Comparison of ENCODE assay signal across 27 cellular contexts in genomic region chr2:213320604-213321003, GRCh38. TPM values are rescaled to one million over a fixed set of nuclear protein-coding genes. Genes with fewer than 3 reads are reported as not detected.
DNase-seq lines count a peak whose midpoint lies in the region; FAIRE-seq and TF ChIP-seq lines count a peak whose summit lies in the region.
"Had no signal": no experiment of that assay in that cellular context is flagged by ENCODE, and none has a peak within 500 bp of the region (broad histone marks: within the 10 kb centered on the region; RNA-seq: fewer than 3 reads in every experiment).

No MANE protein-coding gene starts in this region.

- peaks cover 29% of the 10 kb centered on the region for H3K9me3 Mint-ChIP-seq in progenitor cell of endocrine pancreas (ENCODE audit: low read depth)

- no peaks in the 10 kb centered on the region for H3K27me3 Mint-ChIP-seq in progenitor cell of endocrine pancreas
- H3K27me3 Mint-ChIP-seq: CD4-positive, alpha-beta memory T cell; CD4-positive, CD25-positive, alpha-beta regulatory T cell; CD8-positive, alpha-beta memory T cell had no signal

- H3K4me2 ChIP-seq in Karpas-422 (ENCODE audit: low read depth, low read length, poor library complexity, severe bottlenecking): no peak overlapping the region
- H3K4me2 ChIP-seq: BLaER1 had no signal

- H2AFZ ChIP-seq in Karpas-422 (ENCODE audit: low read length): no peak overlapping the region

- FAIRE-seq in GM12892 (lab: Jason Lieb, UNC) (peak; percentile 36), H54 (lab: Jason Lieb, UNC) (peak; percentile 36), islet of Langerhans (lab: Jason Lieb, UNC) (peak; percentile 51)
- FAIRE-seq: GM12878, GM19239 had no signal

- no peak overlapping the region for H3K4me3 Mint-ChIP-seq in progenitor cell of endocrine pancreas (ENCODE audit: low read depth)
- H3K4me3 Mint-ChIP-seq: CD14-positive monocyte; CD4-positive, alpha-beta memory T cell; CD4-positive, CD25-positive, alpha-beta regulatory T cell; CD8-positive, alpha-beta memory T cell had no signal

- no peak for DNase-seq in GM12892 (ENCODE audit: insufficient read length)
- DNase-seq in H54 (ENCODE audit: insufficient read length, low spot score): no peak
- DNase-seq in progenitor cell of endocrine pancreas (ENCODE audit: low spot score, unreplicated experiment): no peak
- no peak for DNase-seq in Karpas-422
- no peak for DNase-seq in NCI-H2171 treated with DMSO at 0.1 percent for 48 hours (lab: John Stamatoyannopoulos, UW)
- DNase-seq in activated naive CD4-positive, alpha-beta T cell treated with Interleukin-2 at 50 U/mL for 16 hours: no peak
- no peak for DNase-seq in activated CD4-positive, alpha-beta T cell treated with anti-CD3 and anti-CD28 coated beads for 1 hour
- DNase-seq: 8988T; ACHN; BE2C; C1 segment of cervical spinal cord; CD4-positive, alpha-beta memory T cell; CD4-positive, CD25-positive, alpha-beta regulatory T cell; CD8-positive, alpha-beta memory T cell; COR-L47; DMS 273 treated with DMSO at 0.1 percent for 48 hours; DMS153; DMS53; DMS79; DND-41; EL; GDM1 had no signal

- peaks cover 19% of the 10 kb centered on the region for H3K36me3 ChIP-seq in Karpas-422 (ENCODE audit: insufficient read depth, low read length)
- H3K36me3 ChIP-seq: BLaER1 had no signal

- H3K4me1 Mint-ChIP-seq in progenitor cell of endocrine pancreas (ENCODE audit: low read depth): peaks cover 6% of the 10 kb centered on the region
- H3K4me1 Mint-ChIP-seq: CD8-positive, alpha-beta memory T cell had no signal

- peak overlapping the region; percentile 10 for H3K27ac Mint-ChIP-seq in progenitor cell of endocrine pancreas
- H3K27ac Mint-ChIP-seq: CD14-positive monocyte; CD4-positive, alpha-beta memory T cell; CD4-positive, CD25-positive, alpha-beta regulatory T cell had no signal

- H3K27ac ChIP-seq in Karpas-422 (ENCODE audit: low read length): no peak overlapping the region
- H3K27ac ChIP-seq: BLaER1 had no signal

- H3K9ac ChIP-seq in Karpas-422 (ENCODE audit: low read length): no peak overlapping the region
- H3K9ac ChIP-seq: BLaER1 had no signal

- TF ChIP-seq POLR2A in GM12892 (IDR thresholded peaks at IDR 0.05; ENCODE audit: low read depth, low read length): no peak
- no peak for TF ChIP-seq POLR2A in H54 (IDR thresholded peaks at IDR 0.05; ENCODE audit: low read depth, low read length)

- H3K9me3 ChIP-seq in Karpas-422 (ENCODE audit: low read length): no peaks in the 10 kb centered on the region
- H3K9me3 ChIP-seq: BE2C, BLaER1 had no signal

- no peaks in the 10 kb centered on the region for H3K79me2 ChIP-seq in Karpas-422 (ENCODE audit: low read length)

- H3K4me3 ChIP-seq in Karpas-422 (ENCODE audit: low read length): no peak overlapping the region
- H3K4me3 ChIP-seq: BLaER1, GM12878 had no signal

- no peak for TF ChIP-seq CTCF in progenitor cell of endocrine pancreas (IDR thresholded peaks at IDR 0.05; ENCODE audit: unreplicated experiment)

- H4K20me1 ChIP-seq in Karpas-422 (ENCODE audit: insufficient read depth, low read depth, low read length): no peaks in the 10 kb centered on the region
- H4K20me1 ChIP-seq: BLaER1 had no signal

- H3K9me2 ChIP-seq in Karpas-422 (replicated peaks; ENCODE audit: insufficient read depth, low read length): no peaks in the 10 kb centered on the region

- no peaks in the 10 kb centered on the region for H3K27me3 ChIP-seq in Karpas-422 (ENCODE audit: low read length)
- H3K27me3 ChIP-seq: BE2C, BLaER1 had no signal

- peaks cover 60% of the 10 kb centered on the region for H3K36me3 Mint-ChIP-seq in progenitor cell of endocrine pancreas (ENCODE audit: insufficient read depth)
- H3K36me3 Mint-ChIP-seq: CD14-positive monocyte had no signal

- H3K4me1 ChIP-seq in Karpas-422 (ENCODE audit: low read length): peaks cover 9% of the 10 kb centered on the region; the same call in 1 of the 2 replicates
- H3K4me1 ChIP-seq: BE2C, BLaER1 had no signal

RNA-seq across cellular contexts. Expression of gene SPAG16, which starts 36.3 kb away (rescaled TPM):
- polyA plus RNA-seq in GM12892 (2012; ENCODE audit: missing spikeins): 15.7 TPM
- total RNA-seq in progenitor cell of endocrine pancreas: 52.8 and 54.4 TPM in 2 replicates
- total RNA-seq in Karpas-422 (2014; rRNA removed; shearing (Covaris generic); ENCODE audit: low replicate concordance): 38.2 and 67.8 TPM in 2 replicates
